ENCODE assay signal across 10 cellular contexts in the genomic region with DNA sequence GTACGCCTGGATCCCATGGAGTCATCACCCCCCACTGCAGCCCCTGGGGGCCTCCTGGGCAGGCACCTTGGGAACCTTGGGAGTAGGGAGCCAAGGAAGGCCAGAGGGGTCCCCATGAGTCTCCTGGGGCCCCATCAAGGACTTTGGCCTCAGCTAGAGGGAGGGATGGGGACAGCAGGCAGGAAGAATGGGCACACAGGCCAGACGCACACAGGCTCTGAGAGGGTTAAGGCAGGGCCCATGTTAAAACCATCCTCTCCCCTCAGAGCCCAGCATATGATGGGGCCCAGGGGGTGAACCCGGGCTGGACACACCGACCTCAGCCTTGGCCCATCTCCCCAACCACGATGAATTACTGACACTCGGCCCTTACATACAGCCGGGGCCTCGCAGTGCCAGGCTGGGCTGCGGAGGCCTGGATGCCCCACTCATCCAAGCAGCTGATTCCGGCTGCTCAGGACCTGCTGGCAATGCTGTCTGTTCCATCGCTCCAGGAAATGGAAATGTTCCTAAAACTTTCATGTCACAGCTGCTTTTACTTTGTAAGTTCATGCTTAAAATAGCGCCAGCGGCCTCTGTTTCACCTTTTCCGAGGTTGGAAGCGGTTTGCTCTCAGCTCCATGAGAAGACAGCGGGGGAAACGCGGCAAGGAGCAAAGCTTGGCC. TPM values are rescaled to one million over a fixed set of nuclear protein-coding genes. Genes with fewer than 3 reads are reported as not detected.
DNase-seq lines count a peak whose midpoint lies in the region; ATAC-seq and TF ChIP-seq lines count a peak whose summit lies in the region.
"Had no signal": no experiment of that assay in that cellular context is flagged by ENCODE, and none has a peak within 500 bp of the region (broad histone marks: within the 10 kb centered on the region; RNA-seq: fewer than 3 reads in every experiment).

No MANE protein-coding gene starts in this region.

- TF ChIP-seq CTCF in astrocyte of the spinal cord (IDR thresholded peaks at IDR 0.05; ENCODE audit: low read depth, low read length) (no peak), sigmoid colon (IDR thresholded peaks at IDR 0.05) (no peak)

- peaks cover 34% of the 10 kb centered on the region for H3K4me1 ChIP-seq in right cardiac atrium (ENCODE audit: control insufficient read depth, insufficient read depth, low read length)
- H3K4me1 ChIP-seq in sigmoid colon, result peaks cover 0 to 62% (median 59%) of the 10 kb centered on the region in 4 donors

- intact Hi-C loops in right cardiac atrium (cut with DNase I) (no loop called here), sigmoid colon (cut with DNase I) (loop anchor here (2.0 kb wide), 1 partner anchor 17 kb away; a partner anchor contains a TSS)

- H3K36me3 ChIP-seq in sigmoid colon, result no peaks in the 10 kb centered on the region

- DNase-seq in EH (ENCODE audit: low read depth) (peak; percentile 88), astrocyte of the spinal cord (ENCODE audit: low read depth, low spot score) (peak; percentile 87), right cardiac atrium (peak in 1 of 3 donors; percentile 62), sigmoid colon (peak; percentile 90), OCI-M2 (lab: John Stamatoyannopoulos, UW; ENCODE audit: unreplicated experiment) (no peak), glomerular visceral epithelial cell (ENCODE audit: extremely low spot score) (no peak)
- DNase-seq: DMS79, NCI-H345 had no signal

- peak in 1 of 4 donors; percentile 16 for TF ChIP-seq EP300 in sigmoid colon (IDR thresholded peaks at IDR 0.05)

- no peak for TF ChIP-seq POLR2A in sigmoid colon (IDR thresholded peaks at IDR 0.05)

- in situ Hi-C loops in astrocyte of the spinal cord (cut with HindIII; ENCODE audit: low sequenced_read_pairs), result no loop called here

- H3K27ac ChIP-seq in right cardiac atrium (ENCODE audit: low read length) (peak overlapping the region; percentile 64), sigmoid colon (peak overlapping the region; percentile 80 to 94 (median 90))

- H3K4me3 ChIP-seq in astrocyte of the spinal cord (ENCODE audit: low read depth, low read length) (no peak overlapping the region), right cardiac atrium (ENCODE audit: low read length) (no peak overlapping the region), sigmoid colon (no peak overlapping the region)

- peak in 1 of 2 donors; percentile 13 for ATAC-seq in right cardiac atrium
- no peak for ATAC-seq in GM21786 (IDR thresholded peaks at IDR 0.05; ENCODE audit: unreplicated experiment)
- ATAC-seq in GM21737 (IDR thresholded peaks at IDR 0.05; ENCODE audit: unreplicated experiment), result no peak

- no peaks in the 10 kb centered on the region for H3K27me3 ChIP-seq in right cardiac atrium (ENCODE audit: control insufficient read depth, insufficient read depth)
- H3K27me3 ChIP-seq in sigmoid colon, result no peaks in the 10 kb centered on the region

- WGBS in right cardiac atrium, result 24% methylated on average over 18 of the region's 18 CpGs
- WGBS in sigmoid colon, 2 donors, result 75 to 76% methylated on average over 18 of the region's 18 CpGs

- H3K9me3 ChIP-seq in right cardiac atrium (ENCODE audit: control insufficient read depth, low read length), result no peaks in the 10 kb centered on the region
- no peaks in the 10 kb centered on the region for H3K9me3 ChIP-seq in sigmoid colon

RNA-seq across cellular contexts. Expression of a gene that starts 17.3 kb away (rescaled TPM):
- total RNA-seq in right cardiac atrium (100 to 1,000 TPM in 2 of 4 donors, 10 to 100 TPM in 2; 92.0 to 116 (median 99.2) TPM), sigmoid colon (100 to 1,000 TPM; 100 to 132 (median 112) TPM)
- polyA plus RNA-seq in right cardiac atrium (60.0 TPM), sigmoid colon (10 to 100 TPM; 17.6 to 21.0 (median 20.3) TPM)

Comparison
In these comparisons a context has a peak if more than half of its experiments do, and no peak if none do; other contexts are left out.
1. DNase-seq: peak in EH (single experiment), astrocyte of the spinal cord (single experiment) and sigmoid colon (single experiment); none in OCI-M2 (single experiment) and glomerular visceral epithelial cell (single experiment).